ENCODE assay signal across 14 cellular contexts in genomic region chr15:65940618-65940909, GRCh38.
A peak's percentile ranks its signal among the peaks of the same experiment; 100 is the strongest.
DNase-seq lines count a peak whose midpoint lies in the region; ATAC-seq, FAIRE-seq and TF ChIP-seq lines count a peak whose summit lies in the region.
"Had no signal": no experiment of that assay in that cellular context is flagged by ENCODE, and none has a peak within 500 bp of the region (broad histone marks: within the 10 kb centered on the region; RNA-seq: fewer than 3 reads in every experiment).

No MANE protein-coding gene starts in this region.

- peaks cover 30% of the 10 kb centered on the region for H3K4me1 ChIP-seq in left ventricle myocardium inferior
- H3K4me1 ChIP-seq in CD4-positive, alpha-beta memory T cell (ENCODE audit: insufficient read depth, low read length), result peaks cover 8% of the 10 kb centered on the region
- H3K4me1 ChIP-seq: testis had no signal

- H3K27me3 ChIP-seq in left ventricle myocardium inferior (ENCODE audit: low read depth), result no peaks in the 10 kb centered on the region
- no peaks in the 10 kb centered on the region for H3K27me3 ChIP-seq in CD4-positive, alpha-beta memory T cell (ENCODE audit: insufficient read depth, low read length)
- H3K27me3 ChIP-seq: testis had no signal

- no peaks in the 10 kb centered on the region for H3K9me3 ChIP-seq in left ventricle myocardium inferior (replicated peaks)
- H3K9me3 ChIP-seq in CD4-positive, alpha-beta memory T cell (ENCODE audit: control insufficient read depth in 1 of 2, low read length in 2 of 2), result no peaks in the 10 kb centered on the region
- H3K9me3 ChIP-seq: testis had no signal

- TF ChIP-seq CTCF in left ventricle myocardium inferior (IDR thresholded peaks at IDR 0.05; ENCODE audit: borderline replicate concordance), result no peak

- H3K9me3 Mint-ChIP-seq in activated naive CD8-positive, alpha-beta T cell treated with anti-CD3 and anti-CD28 coated beads, Interleukin-2, amount 50 U/mL, for 24 hours, result no peaks in the 10 kb centered on the region
- H3K9me3 Mint-ChIP-seq in activated naive CD8-positive, alpha-beta T cell treated with anti-CD3 and anti-CD28 coated beads for 36 hours, result no peaks in the 10 kb centered on the region
- H3K9me3 Mint-ChIP-seq in activated T-helper 17 cell treated with anti-CD3 and anti-CD28 coated beads, Interleukin-2, amount 50 U/mL, for 72 hours, result no peaks in the 10 kb centered on the region
- peaks cover 0 to 2% (median 0%) of the 10 kb centered on the region in 8 donors for H3K9me3 Mint-ChIP-seq in CD4-positive, alpha-beta memory T cell
- H3K9me3 Mint-ChIP-seq: IgD-negative memory B cell had no signal

- peaks cover 8% of the 10 kb centered on the region for H3K4me1 Mint-ChIP-seq in activated naive CD8-positive, alpha-beta T cell treated with anti-CD3 and anti-CD28 coated beads, Interleukin-2, amount 50 U/mL, for 24 hours
- peaks cover 4% of the 10 kb centered on the region for H3K4me1 Mint-ChIP-seq in activated naive CD8-positive, alpha-beta T cell treated with anti-CD3 and anti-CD28 coated beads for 36 hours
- H3K4me1 Mint-ChIP-seq in activated T-helper 17 cell treated with anti-CD3 and anti-CD28 coated beads, Interleukin-2, amount 50 U/mL, for 72 hours, result peaks cover 6% of the 10 kb centered on the region
- peaks cover 3 to 8% (median 5%) of the 10 kb centered on the region in 4 donors for H3K4me1 Mint-ChIP-seq in CD4-positive, alpha-beta memory T cell

- H3K27ac Mint-ChIP-seq in activated naive CD8-positive, alpha-beta T cell treated with anti-CD3 and anti-CD28 coated beads, Interleukin-2, amount 50 U/mL, for 24 hours, result no peak overlapping the region
- H3K27ac Mint-ChIP-seq in activated naive CD8-positive, alpha-beta T cell treated with anti-CD3 and anti-CD28 coated beads for 36 hours, result no peak overlapping the region
- no peak overlapping the region for H3K27ac Mint-ChIP-seq in activated T-helper 17 cell treated with anti-CD3 and anti-CD28 coated beads, Interleukin-2, amount 50 U/mL, for 72 hours
- no peak overlapping the region for H3K27ac Mint-ChIP-seq in CD4-positive, alpha-beta memory T cell
- H3K27ac Mint-ChIP-seq: IgD-negative memory B cell had no signal

- peak; percentile 61 for FAIRE-seq in urothelium cell line (lab: Jason Lieb, UNC)
- FAIRE-seq: GM12891 had no signal

- H3K27ac ChIP-seq in left ventricle myocardium inferior (replicated peaks), result peak overlapping the region; percentile 60
- no peak overlapping the region for H3K27ac ChIP-seq in CD4-positive, alpha-beta memory T cell (ENCODE audit: low read depth, low read length)
- H3K27ac ChIP-seq: testis had no signal

- H3K27me3 Mint-ChIP-seq in activated naive CD8-positive, alpha-beta T cell treated with anti-CD3 and anti-CD28 coated beads, Interleukin-2, amount 50 U/mL, for 24 hours, result no peaks in the 10 kb centered on the region
- H3K27me3 Mint-ChIP-seq in activated naive CD8-positive, alpha-beta T cell treated with anti-CD3 and anti-CD28 coated beads for 36 hours, result no peaks in the 10 kb centered on the region
- no peaks in the 10 kb centered on the region for H3K27me3 Mint-ChIP-seq in activated T-helper 17 cell treated with anti-CD3 and anti-CD28 coated beads, Interleukin-2, amount 50 U/mL, for 72 hours
- H3K27me3 Mint-ChIP-seq in CD4-positive, alpha-beta memory T cell, result peaks cover 0 to 7% of the 10 kb centered on the region in 2 donors
- H3K27me3 Mint-ChIP-seq: IgD-negative memory B cell had no signal

- H3K4me3 Mint-ChIP-seq in activated naive CD8-positive, alpha-beta T cell treated with anti-CD3 and anti-CD28 coated beads, Interleukin-2, amount 50 U/mL, for 24 hours, result no peak overlapping the region
- no peak overlapping the region for H3K4me3 Mint-ChIP-seq in activated naive CD8-positive, alpha-beta T cell treated with anti-CD3 and anti-CD28 coated beads for 36 hours
- H3K4me3 Mint-ChIP-seq in activated T-helper 17 cell treated with anti-CD3 and anti-CD28 coated beads, Interleukin-2, amount 50 U/mL, for 72 hours, result no peak overlapping the region
- H3K4me3 Mint-ChIP-seq in CD4-positive, alpha-beta memory T cell, result no peak overlapping the region
- H3K4me3 Mint-ChIP-seq: IgD-negative memory B cell had no signal

- ATAC-seq in activated naive CD8-positive, alpha-beta T cell treated with anti-CD3 and anti-CD28 coated beads, Interleukin-2, amount 50 U/mL, for 24 hours, result peak; percentile 30
- peak; percentile 40 for ATAC-seq in activated T-helper 17 cell treated with anti-CD3 and anti-CD28 coated beads, Interleukin-2, amount 50 U/mL, for 72 hours (replicated peaks)
- no peak for ATAC-seq in HG02763 (IDR thresholded peaks at IDR 0.05; ENCODE audit: unreplicated experiment)

- no peaks in the 10 kb centered on the region for H3K36me3 ChIP-seq in left ventricle myocardium inferior
- H3K36me3 ChIP-seq in CD4-positive, alpha-beta memory T cell (ENCODE audit: insufficient read depth, low read length), result no peaks in the 10 kb centered on the region

- H3K4me3 ChIP-seq in left ventricle myocardium inferior, result no peak overlapping the region
- H3K4me3 ChIP-seq in CD4-positive, alpha-beta memory T cell (ENCODE audit: low read length in 2 of 2), result no peak overlapping the region
- H3K4me3 ChIP-seq: testis had no signal

- POLR2A ChIA-PET in CD4-positive, alpha-beta memory T cell (lab: Charles Lee; ENCODE audit: partially characterized antibody), result interaction anchor here (0.7 kb wide), 1 partner anchor 305 kb away, joined by 3 read pairs; no protein-coding TSS in a partner anchor

- H3K36me3 Mint-ChIP-seq in activated naive CD8-positive, alpha-beta T cell treated with anti-CD3 and anti-CD28 coated beads, Interleukin-2, amount 50 U/mL, for 24 hours (ENCODE audit: low read depth), result no peaks in the 10 kb centered on the region
- H3K36me3 Mint-ChIP-seq in activated naive CD8-positive, alpha-beta T cell treated with anti-CD3 and anti-CD28 coated beads for 36 hours, result no peaks in the 10 kb centered on the region
- no peaks in the 10 kb centered on the region for H3K36me3 Mint-ChIP-seq in activated T-helper 17 cell treated with anti-CD3 and anti-CD28 coated beads, Interleukin-2, amount 50 U/mL, for 72 hours (ENCODE audit: low read depth)
- no peaks in the 10 kb centered on the region for H3K36me3 Mint-ChIP-seq in CD4-positive, alpha-beta memory T cell

- CTCF ChIA-PET in CD4-positive, alpha-beta memory T cell (lab: Charles Lee; ENCODE audit: partially characterized antibody), result no interaction called here

- no peak for DNase-seq in activated naive CD8-positive, alpha-beta T cell treated with anti-CD3 and anti-CD28 coated beads, Interleukin-2, amount 50 U/mL, for 24 hours
- no peak for DNase-seq in activated naive CD8-positive, alpha-beta T cell treated with anti-CD3 and anti-CD28 coated beads for 36 hours
- DNase-seq in left ventricle myocardium inferior (no peak), urothelium cell line (ENCODE audit: low spot score) (peak; percentile 66), DMS153 (lab: John Stamatoyannopoulos, UW) (no peak)
- DNase-seq in CD4-positive, alpha-beta memory T cell, result no peak
- DNase-seq: activated naive CD4-positive, alpha-beta T cell treated with Interleukin-2 at 50 U/mL for 16 hours; cerebellar nuclear complex; DND-41; testis had no signal

- intact Hi-C loops in left ventricle myocardium inferior (cut with micrococcal nuclease), result no loop called here
- intact Hi-C loops in CD4-positive, alpha-beta memory T cell (cut with micrococcal nuclease), result no loop called here
